Comparison of ENCODE assay signal across 8 cellular contexts in genomic region chr6:82040405-82041221, GRCh38.
DNase-seq lines count a peak whose midpoint lies in the region; ATAC-seq and TF ChIP-seq lines count a peak whose summit lies in the region.

No MANE protein-coding gene starts in this region.

- H3K27me3 Mint-ChIP-seq in nephron progenitor cell (ENCODE audit: low read depth, poor library complexity) = no peaks in the 10 kb centered on the region

- H3K4me1 ChIP-seq in esophagus squamous epithelium = peaks cover 0 to 2% (median 0%) of the 10 kb centered on the region in 3 donors

- TF ChIP-seq CTCF in RWPE1 (conservative IDR thresholded peaks at IDR 0.05; ENCODE audit: low read depth) (peak; percentile 81), esophagus squamous epithelium (IDR thresholded peaks at IDR 0.05) (peak in 5 of 6 experiments; percentile 43 to 70 (median 61)), nephron progenitor cell (IDR thresholded peaks at IDR 0.05) (peak; percentile 71)

- no peak overlapping the region for H3K4me3 Mint-ChIP-seq in nephron progenitor cell

- H3K9me3 Mint-ChIP-seq in nephron progenitor cell = no peaks in the 10 kb centered on the region

- intact Hi-C loops in esophagus squamous epithelium (cut with DNase I) = no loop called here

- no peaks in the 10 kb centered on the region for H3K27me3 ChIP-seq in esophagus squamous epithelium

- H3K27ac ChIP-seq in RWPE1 (no peak overlapping the region), esophagus squamous epithelium (no peak overlapping the region)

- 38 to 41% methylated on average over 4 of the region's 4 CpGs for WGBS in esophagus squamous epithelium, 2 donors

- CTCF ChIA-PET in RWPE1 (lab: Yijun Ruan, JAX) = interaction anchor here (0.5 to 1.0 kb wide), 7 partner anchors 34 to 1854 kb away, joined by 3 to 7 read pairs (median 3); partner anchors contain the start of gene TENT5A

- TF ChIP-seq POLR2A in esophagus squamous epithelium (IDR thresholded peaks at IDR 0.05) = no peak

- H3K9me3 ChIP-seq in esophagus squamous epithelium = no peaks in the 10 kb centered on the region

- H3K4me3 ChIP-seq in esophagus squamous epithelium = no peak overlapping the region

- H3K27ac Mint-ChIP-seq in nephron progenitor cell = no peak overlapping the region

- DNase-seq in NOMO-1 (lab: John Stamatoyannopoulos, UW; ENCODE audit: unreplicated experiment in 2 of 2) (peak; percentile 22 to 27), NOMO-1 treated with dmso at 0.1 percent for 144 hours (lab: John Stamatoyannopoulos, UW; ENCODE audit: unreplicated experiment) (no peak), HT-29 (ENCODE audit: low spot score) (peak; percentile 55), RWPE1 (ENCODE audit: low spot score) (peak; percentile 40), esophagus squamous epithelium (lab: John Stamatoyannopoulos, UW) (no peak), nephron progenitor cell (peak; percentile 39), T-helper 9 cell (no peak)

- no peaks in the 10 kb centered on the region for H3K36me3 ChIP-seq in esophagus squamous epithelium

- ATAC-seq in GM21528 (IDR thresholded peaks at IDR 0.05; ENCODE audit: low FRiP score, unreplicated experiment) = peak; percentile 78

- no peaks in the 10 kb centered on the region for H3K4me1 Mint-ChIP-seq in nephron progenitor cell

- H3K36me3 Mint-ChIP-seq in nephron progenitor cell (ENCODE audit: low read depth) = no peaks in the 10 kb centered on the region

- POLR2A ChIA-PET in RWPE1 (lab: Yijun Ruan, JAX; ENCODE audit: low non-redundant PET) = no interaction called here

Comparison
In these comparisons a context has a peak if more than half of its experiments do, and no peak if none do; other contexts are left out.
1. DNase-seq: peak in NOMO-1 (2 of 2), HT-29 (single experiment), RWPE1 (single experiment) and nephron progenitor cell (single experiment); none in NOMO-1 treated with dmso at 0.1 percent for 144 hours (single experiment), esophagus squamous epithelium (single experiment) and T-helper 9 cell (single experiment).
2. Peak in every context shown above with its lines, with median percentiles within 50 percentile points of each other: CTCF ChIP-seq.